In genomic region chr13:76609643-76610042, GRCh38 we compare ENCODE assay signal across 17 cellular contexts.
"Had no signal": no experiment of that assay in that cellular context is flagged by ENCODE, and none has a peak within 500 bp of the region (broad histone marks: within the 10 kb centered on the region; RNA-seq: fewer than 3 reads in every experiment).

No MANE protein-coding gene starts in this region.

- H3K27ac Mint-ChIP-seq: type B pancreatic cell had no signal

- H3K4me1 Mint-ChIP-seq: naive thymus-derived CD8-positive, alpha-beta T cell had no signal

- DNase-seq: effector memory CD4-positive, alpha-beta T cell; gastrocnemius medialis; mesendoderm; naive thymus-derived CD8-positive, alpha-beta T cell; posterior cingulate gyrus; sigmoid colon; small intestine; stimulated activated CD4-positive, alpha-beta T cell treated with anti-CD3 and anti-CD28 coated beads, Interleukin-12 subunit alpha, Interleukin-12 subunit beta, amount 100 ng/mL, for 4 hours; stimulated activated naive CD4-positive, alpha-beta T cell; stomach had no signal

- FAIRE-seq: endometrium, keratinocyte, small intestine, urothelium cell line had no signal

- H3K4me1 ChIP-seq: right atrium auricular region, sigmoid colon, stomach had no signal

- H3K4me3 ChIP-seq: gastrocnemius medialis, right atrium auricular region, sigmoid colon, stomach had no signal

- H3K9me3 ChIP-seq: gastrocnemius medialis, neutrophil, right atrium auricular region, stomach had no signal

- H3K4me3 Mint-ChIP-seq: naive thymus-derived CD8-positive, alpha-beta T cell; type B pancreatic cell had no signal

- H3K36me3 Mint-ChIP-seq: naive thymus-derived CD8-positive, alpha-beta T cell; type B pancreatic cell had no signal

- ATAC-seq: esophagus mucosa; gastrocnemius medialis; naive thymus-derived CD8-positive, alpha-beta T cell had no signal

- H3K27me3 ChIP-seq: gastrocnemius medialis, neutrophil, right atrium auricular region, sigmoid colon, stomach had no signal

- H3K27ac ChIP-seq: gastrocnemius medialis, neutrophil, right atrium auricular region, sigmoid colon, stomach had no signal

- H3K27me3 Mint-ChIP-seq: type B pancreatic cell had no signal

- H3K36me3 ChIP-seq: gastrocnemius medialis, neutrophil, right atrium auricular region, sigmoid colon, stomach had no signal
